1 cellular context compared by ENCODE assay signal in genomic region chr21:29649370-29649963, GRCh38.
TF ChIP-seq lines count a peak whose summit lies in the region.

No MANE protein-coding gene starts in this region.

TF ChIP-seq in K562, 482 proteins besides CTCF, POLR2A, EP300 and RAD21 (continued from another document and continues in another):
- TF ChIP-seq CBX8 (IDR thresholded peaks at IDR 0.05; ENCODE audit: borderline replicate concordance, extremely low read depth, low read depth, low read length, poor library complexity, severe bottlenecking): no peak
- TF ChIP-seq CREBBP (IDR thresholded peaks at IDR 0.05; ENCODE audit: low read depth, low read length): no peak
- TF ChIP-seq, protein P1, sequence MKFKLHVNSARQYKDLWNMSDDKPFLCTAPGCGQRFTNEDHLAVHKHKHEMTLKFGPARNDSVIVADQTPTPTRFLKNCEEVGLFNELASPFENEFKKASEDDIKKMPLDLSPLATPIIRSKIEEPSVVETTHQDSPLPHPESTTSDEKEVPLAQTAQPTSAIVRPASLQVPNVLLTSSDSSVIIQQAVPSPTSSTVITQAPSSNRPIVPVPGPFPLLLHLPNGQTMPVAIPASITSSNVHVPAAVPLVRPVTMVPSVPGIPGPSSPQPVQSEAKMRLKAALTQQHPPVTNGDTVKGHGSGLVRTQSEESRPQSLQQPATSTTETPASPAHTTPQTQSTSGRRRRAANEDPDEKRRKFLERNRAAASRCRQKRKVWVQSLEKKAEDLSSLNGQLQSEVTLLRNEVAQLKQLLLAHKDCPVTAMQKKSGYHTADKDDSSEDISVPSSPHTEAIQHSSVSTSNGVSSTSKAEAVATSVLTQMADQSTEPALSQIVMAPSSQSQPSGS (CRISPR knock-in tag; IDR thresholded peaks at IDR 0.05): no peak
- no peak for TF ChIP-seq MTF1 (CRISPR knock-in tag; IDR thresholded peaks at IDR 0.05; ENCODE audit: borderline replicate concordance)
- no peak for TF ChIP-seq DDX20 (tag; IDR thresholded peaks at IDR 0.05; ENCODE audit: low read depth)
- peak; percentile 32 for TF ChIP-seq MEF2D (tag; conservative IDR thresholded peaks at IDR 0.05; ENCODE audit: low read depth)
- peak; percentile 98 for TF ChIP-seq TCF3 (CRISPR knock-in tag; IDR thresholded peaks at IDR 0.05)
- peak; percentile 74; the same call in 1 of the 2 replicates for TF ChIP-seq ARID3A (IDR thresholded peaks at IDR 0.05; ENCODE audit: borderline replicate concordance, low read depth, low read length)
- TF ChIP-seq CHCHD3 (CRISPR knock-in tag; IDR thresholded peaks at IDR 0.05): 0 out of 2 replicates have a peak, but pooled peaks have one; percentile 56
- peak; percentile 75 for TF ChIP-seq FOXM1 (IDR thresholded peaks at IDR 0.05; ENCODE audit: low read depth)
- no peak for TF ChIP-seq FOXM1 (CRISPR knock-in tag; IDR thresholded peaks at IDR 0.05; ENCODE audit: low read depth)
- TF ChIP-seq ATF7 (IDR thresholded peaks at IDR 0.05): peak; percentile 78; the same call in 1 of the 2 replicates
- TF ChIP-seq ILF3 (IDR thresholded peaks at IDR 0.05; ENCODE audit: borderline replicate concordance): no peak
- TF ChIP-seq NBN (IDR thresholded peaks at IDR 0.05; ENCODE audit: low read depth): peak; percentile 88
- no peak for TF ChIP-seq ZNF124 (CRISPR knock-in tag; IDR thresholded peaks at IDR 0.05)
- TF ChIP-seq NR2C1 (IDR thresholded peaks at IDR 0.05): no peak; the same call in 1 of the 2 replicates
- peak; percentile 60 for TF ChIP-seq NR2C1 (tag; IDR thresholded peaks at IDR 0.05)
- peak; percentile 93 for TF ChIP-seq TEAD4 (IDR thresholded peaks at IDR 0.05; ENCODE audit: low read length)
- no peak for TF ChIP-seq TEAD4 (CRISPR knock-in tag; IDR thresholded peaks at IDR 0.05; ENCODE audit: borderline replicate concordance)
- TF ChIP-seq SRSF7 (optimal IDR thresholded peaks at IDR 0.05; ENCODE audit: low read depth, low read length): no peak
- TF ChIP-seq ZNF324 (CRISPR knock-in tag; IDR thresholded peaks at IDR 0.05): 0 out of 2 replicates have a peak, but pooled peaks have one; percentile 8
- no peak for TF ChIP-seq ZNF436 (CRISPR knock-in tag; IDR thresholded peaks at IDR 0.05)
- TF ChIP-seq, protein P2, sequence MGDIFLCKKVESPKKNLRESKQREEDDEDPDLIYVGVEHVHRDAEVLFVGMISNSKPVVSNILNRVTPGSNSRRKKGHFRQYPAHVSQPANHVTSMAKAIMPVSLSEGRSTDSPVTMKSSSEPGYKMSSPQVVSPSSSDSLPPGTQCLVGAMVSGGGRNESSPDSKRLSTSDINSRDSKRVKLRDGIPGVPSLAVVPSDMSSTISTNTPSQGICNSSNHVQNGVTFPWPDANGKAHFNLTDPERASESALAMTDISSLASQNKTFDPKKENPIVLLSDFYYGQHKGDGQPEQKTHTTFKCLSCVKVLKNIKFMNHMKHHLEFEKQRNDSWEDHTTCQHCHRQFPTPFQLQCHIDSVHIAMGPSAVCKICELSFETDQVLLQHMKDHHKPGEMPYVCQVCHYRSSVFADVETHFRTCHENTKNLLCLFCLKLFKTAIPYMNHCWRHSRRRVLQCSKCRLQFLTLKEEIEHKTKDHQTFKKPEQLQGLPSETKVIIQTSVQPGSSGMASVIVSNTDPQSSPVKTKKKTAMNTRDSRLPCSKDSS (IDR thresholded peaks at IDR 0.05; ENCODE audit: low read depth, partially characterized antibody): no peak
- TF ChIP-seq GATAD2B (IDR thresholded peaks at IDR 0.05; ENCODE audit: borderline replicate concordance): no peak
- TF ChIP-seq POLR3G (IDR thresholded peaks at IDR 0.05; ENCODE audit: extremely low read depth, insufficient read length, insufficient replicate concordance): no peak
- TF ChIP-seq CEBPB (tag; IDR thresholded peaks at IDR 0.05): peak; percentile 49
- no peak; the same call in 1 of the 2 replicates for TF ChIP-seq MYBL2 (IDR thresholded peaks at IDR 0.05; ENCODE audit: low read depth)
- no peak for TF ChIP-seq MYBL2 (CRISPR knock-in tag; IDR thresholded peaks at IDR 0.05; ENCODE audit: borderline replicate concordance)
- TF ChIP-seq, protein P3, sequence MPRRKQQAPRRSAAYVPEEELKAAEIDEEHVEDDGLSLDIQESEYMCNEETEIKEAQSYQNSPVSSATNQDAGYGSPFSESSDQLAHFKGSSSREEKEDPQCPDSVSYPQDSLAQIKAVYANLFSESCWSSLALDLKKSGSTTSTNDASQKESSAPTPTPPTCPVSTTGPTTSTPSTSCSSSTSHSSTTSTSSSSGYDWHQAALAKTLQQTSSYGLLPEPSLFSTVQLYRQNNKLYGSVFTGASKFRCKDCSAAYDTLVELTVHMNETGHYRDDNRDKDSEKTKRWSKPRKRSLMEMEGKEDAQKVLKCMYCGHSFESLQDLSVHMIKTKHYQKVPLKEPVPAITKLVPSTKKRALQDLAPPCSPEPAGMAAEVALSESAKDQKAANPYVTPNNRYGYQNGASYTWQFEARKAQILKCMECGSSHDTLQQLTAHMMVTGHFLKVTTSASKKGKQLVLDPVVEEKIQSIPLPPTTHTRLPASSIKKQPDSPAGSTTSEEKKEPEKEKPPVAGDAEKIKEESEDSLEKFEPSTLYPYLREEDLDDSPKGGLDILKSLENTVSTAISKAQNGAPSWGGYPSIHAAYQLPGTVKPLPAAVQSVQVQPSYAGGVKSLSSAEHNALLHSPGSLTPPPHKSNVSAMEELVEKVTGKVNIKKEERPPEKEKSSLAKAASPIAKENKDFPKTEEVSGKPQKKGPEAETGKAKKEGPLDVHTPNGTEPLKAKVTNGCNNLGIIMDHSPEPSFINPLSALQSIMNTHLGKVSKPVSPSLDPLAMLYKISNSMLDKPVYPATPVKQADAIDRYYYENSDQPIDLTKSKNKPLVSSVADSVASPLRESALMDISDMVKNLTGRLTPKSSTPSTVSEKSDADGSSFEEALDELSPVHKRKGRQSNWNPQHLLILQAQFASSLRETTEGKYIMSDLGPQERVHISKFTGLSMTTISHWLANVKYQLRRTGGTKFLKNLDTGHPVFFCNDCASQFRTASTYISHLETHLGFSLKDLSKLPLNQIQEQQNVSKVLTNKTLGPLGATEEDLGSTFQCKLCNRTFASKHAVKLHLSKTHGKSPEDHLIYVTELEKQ (CRISPR knock-in tag; IDR thresholded peaks at IDR 0.05): peak; percentile 4; the same call in 1 of the 2 replicates
- TF ChIP-seq ZNF586 (CRISPR knock-in tag; conservative IDR thresholded peaks at IDR 0.05): no peak
- TF ChIP-seq ZBTB11 (CRISPR knock-in tag; IDR thresholded peaks at IDR 0.05): peak in 1 of 3 experiments; percentile 64; a peak in 2 of 6 replicates
- no peak for TF ChIP-seq ZFPM2 (CRISPR knock-in tag; IDR thresholded peaks at IDR 0.05)
- TF ChIP-seq ZFP36 (IDR thresholded peaks at IDR 0.05; ENCODE audit: low read depth, low read length, partially characterized antibody): peak; percentile 10
- TF ChIP-seq, protein P4, sequence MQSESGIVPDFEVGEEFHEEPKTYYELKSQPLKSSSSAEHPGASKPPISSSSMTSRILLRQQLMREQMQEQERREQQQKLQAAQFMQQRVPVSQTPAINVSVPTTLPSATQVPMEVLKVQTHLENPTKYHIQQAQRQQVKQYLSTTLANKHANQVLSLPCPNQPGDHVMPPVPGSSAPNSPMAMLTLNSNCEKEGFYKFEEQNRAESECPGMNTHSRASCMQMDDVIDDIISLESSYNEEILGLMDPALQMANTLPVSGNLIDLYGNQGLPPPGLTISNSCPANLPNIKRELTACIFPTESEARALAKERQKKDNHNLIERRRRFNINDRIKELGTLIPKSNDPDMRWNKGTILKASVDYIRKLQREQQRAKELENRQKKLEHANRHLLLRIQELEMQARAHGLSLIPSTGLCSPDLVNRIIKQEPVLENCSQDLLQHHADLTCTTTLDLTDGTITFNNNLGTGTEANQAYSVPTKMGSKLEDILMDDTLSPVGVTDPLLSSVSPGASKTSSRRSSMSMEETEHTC (IDR thresholded peaks at IDR 0.05): no peak; the same call in 1 of the 2 replicates
- no peak for TF ChIP-seq ZNF184 (CRISPR knock-in tag; IDR thresholded peaks at IDR 0.05)
- no peak for TF ChIP-seq ZNF143 (CRISPR knock-in tag; IDR thresholded peaks at IDR 0.05)
- no peak for TF ChIP-seq RUNX1 (IDR thresholded peaks at IDR 0.05; ENCODE audit: low read depth)
- TF ChIP-seq, protein P5, sequence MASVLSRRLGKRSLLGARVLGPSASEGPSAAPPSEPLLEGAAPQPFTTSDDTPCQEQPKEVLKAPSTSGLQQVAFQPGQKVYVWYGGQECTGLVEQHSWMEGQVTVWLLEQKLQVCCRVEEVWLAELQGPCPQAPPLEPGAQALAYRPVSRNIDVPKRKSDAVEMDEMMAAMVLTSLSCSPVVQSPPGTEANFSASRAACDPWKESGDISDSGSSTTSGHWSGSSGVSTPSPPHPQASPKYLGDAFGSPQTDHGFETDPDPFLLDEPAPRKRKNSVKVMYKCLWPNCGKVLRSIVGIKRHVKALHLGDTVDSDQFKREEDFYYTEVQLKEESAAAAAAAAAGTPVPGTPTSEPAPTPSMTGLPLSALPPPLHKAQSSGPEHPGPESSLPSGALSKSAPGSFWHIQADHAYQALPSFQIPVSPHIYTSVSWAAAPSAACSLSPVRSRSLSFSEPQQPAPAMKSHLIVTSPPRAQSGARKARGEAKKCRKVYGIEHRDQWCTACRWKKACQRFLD (CRISPR knock-in tag; IDR thresholded peaks at IDR 0.05): peak; percentile 94
- TF ChIP-seq NUFIP1 (IDR thresholded peaks at IDR 0.05; ENCODE audit: partially characterized antibody): no peak
- no peak for TF ChIP-seq HNRNPK (IDR thresholded peaks at IDR 0.05; ENCODE audit: low read depth, low read length, poor library complexity, severe bottlenecking)
- TF ChIP-seq SLC30A9 (CRISPR knock-in tag; IDR thresholded peaks at IDR 0.05): no peak
- no peak for TF ChIP-seq RB1 (IDR thresholded peaks at IDR 0.05; ENCODE audit: low read depth)
- TF ChIP-seq MCM3 (IDR thresholded peaks at IDR 0.05): no peak
- TF ChIP-seq KLF6 (CRISPR knock-in tag; IDR thresholded peaks at IDR 0.05; ENCODE audit: borderline replicate concordance): peak; percentile 73; the same call in 1 of the 2 replicates
- no peak for TF ChIP-seq DIDO1 (tag; IDR thresholded peaks at IDR 0.05; ENCODE audit: low read depth)
- TF ChIP-seq, protein P6, sequence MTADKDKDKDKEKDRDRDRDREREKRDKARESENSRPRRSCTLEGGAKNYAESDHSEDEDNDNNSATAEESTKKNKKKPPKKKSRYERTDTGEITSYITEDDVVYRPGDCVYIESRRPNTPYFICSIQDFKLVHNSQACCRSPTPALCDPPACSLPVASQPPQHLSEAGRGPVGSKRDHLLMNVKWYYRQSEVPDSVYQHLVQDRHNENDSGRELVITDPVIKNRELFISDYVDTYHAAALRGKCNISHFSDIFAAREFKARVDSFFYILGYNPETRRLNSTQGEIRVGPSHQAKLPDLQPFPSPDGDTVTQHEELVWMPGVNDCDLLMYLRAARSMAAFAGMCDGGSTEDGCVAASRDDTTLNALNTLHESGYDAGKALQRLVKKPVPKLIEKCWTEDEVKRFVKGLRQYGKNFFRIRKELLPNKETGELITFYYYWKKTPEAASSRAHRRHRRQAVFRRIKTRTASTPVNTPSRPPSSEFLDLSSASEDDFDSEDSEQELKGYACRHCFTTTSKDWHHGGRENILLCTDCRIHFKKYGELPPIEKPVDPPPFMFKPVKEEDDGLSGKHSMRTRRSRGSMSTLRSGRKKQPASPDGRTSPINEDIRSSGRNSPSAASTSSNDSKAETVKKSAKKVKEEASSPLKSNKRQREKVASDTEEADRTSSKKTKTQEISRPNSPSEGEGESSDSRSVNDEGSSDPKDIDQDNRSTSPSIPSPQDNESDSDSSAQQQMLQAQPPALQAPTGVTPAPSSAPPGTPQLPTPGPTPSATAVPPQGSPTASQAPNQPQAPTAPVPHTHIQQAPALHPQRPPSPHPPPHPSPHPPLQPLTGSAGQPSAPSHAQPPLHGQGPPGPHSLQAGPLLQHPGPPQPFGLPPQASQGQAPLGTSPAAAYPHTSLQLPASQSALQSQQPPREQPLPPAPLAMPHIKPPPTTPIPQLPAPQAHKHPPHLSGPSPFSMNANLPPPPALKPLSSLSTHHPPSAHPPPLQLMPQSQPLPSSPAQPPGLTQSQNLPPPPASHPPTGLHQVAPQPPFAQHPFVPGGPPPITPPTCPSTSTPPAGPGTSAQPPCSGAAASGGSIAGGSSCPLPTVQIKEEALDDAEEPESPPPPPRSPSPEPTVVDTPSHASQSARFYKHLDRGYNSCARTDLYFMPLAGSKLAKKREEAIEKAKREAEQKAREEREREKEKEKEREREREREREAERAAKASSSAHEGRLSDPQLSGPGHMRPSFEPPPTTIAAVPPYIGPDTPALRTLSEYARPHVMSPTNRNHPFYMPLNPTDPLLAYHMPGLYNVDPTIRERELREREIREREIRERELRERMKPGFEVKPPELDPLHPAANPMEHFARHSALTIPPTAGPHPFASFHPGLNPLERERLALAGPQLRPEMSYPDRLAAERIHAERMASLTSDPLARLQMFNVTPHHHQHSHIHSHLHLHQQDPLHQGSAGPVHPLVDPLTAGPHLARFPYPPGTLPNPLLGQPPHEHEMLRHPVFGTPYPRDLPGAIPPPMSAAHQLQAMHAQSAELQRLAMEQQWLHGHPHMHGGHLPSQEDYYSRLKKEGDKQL (CRISPR knock-in tag; IDR thresholded peaks at IDR 0.05; ENCODE audit: borderline replicate concordance): no peak
- TF ChIP-seq KAT8 (IDR thresholded peaks at IDR 0.05; ENCODE audit: low read depth): no peak
